In the genomic region with DNA sequence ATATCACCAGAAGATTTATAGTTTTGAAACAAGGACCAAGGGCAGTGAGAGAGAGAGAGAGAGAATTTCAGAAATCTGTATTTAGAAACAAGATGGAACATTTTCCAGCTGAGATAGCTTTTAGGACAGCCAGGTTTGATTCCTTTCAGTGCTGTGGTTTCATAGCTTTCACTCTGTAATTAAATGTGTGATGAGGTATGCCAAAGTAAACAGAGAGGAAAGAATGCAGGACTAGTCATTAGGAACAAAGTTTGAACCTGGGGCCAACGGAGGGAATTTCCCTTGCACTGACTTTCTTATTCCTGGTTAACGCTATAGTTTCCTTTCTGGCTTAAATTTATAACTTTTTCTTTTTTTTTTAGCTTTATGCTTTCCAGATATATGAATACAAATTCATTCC, we compare ENCODE assay signal across 11 cellular contexts. TPM values are rescaled to one million over a fixed set of nuclear protein-coding genes. Genes with fewer than 3 reads are reported as not detected.
DNase-seq lines count a peak whose midpoint lies in the region; ATAC-seq and TF ChIP-seq lines count a peak whose summit lies in the region.
"Had no signal": no experiment of that assay in that cellular context is flagged by ENCODE, and none has a peak within 500 bp of the region (broad histone marks: within the 10 kb centered on the region; RNA-seq: fewer than 3 reads in every experiment).

No MANE protein-coding gene starts in this region.

- H3K4me1 ChIP-seq in Panc1 (ENCODE audit: control insufficient read depth, insufficient read depth, low read length) (peaks cover 10% of the 10 kb centered on the region; the same call in 1 of the 2 replicates), endodermal cell (ENCODE audit: control insufficient read depth, insufficient read depth, low read length) (no peaks in the 10 kb centered on the region), tibial nerve (no peaks in the 10 kb centered on the region)

- TF ChIP-seq CTCF in Panc1 (IDR thresholded peaks at IDR 0.05): no peak
- no peak for TF ChIP-seq CTCF in fibroblast of villous mesenchyme (IDR thresholded peaks at IDR 0.05; ENCODE audit: insufficient read depth, low read depth, low read length)
- TF ChIP-seq CTCF in endodermal cell (conservative IDR thresholded peaks at IDR 0.05): no peak
- no peak for TF ChIP-seq CTCF in tibial nerve (IDR thresholded peaks at IDR 0.05)

- DNase-seq in NCI-H1105 treated with DMSO at 0.1 percent for 48 hours (lab: John Stamatoyannopoulos, UW) (peak; percentile 46), NCI-H1105 (lab: John Stamatoyannopoulos, UW) (no peak), Panc1 (ENCODE audit: low read depth, low spot score) (peak; percentile 30), fibroblast of villous mesenchyme (ENCODE audit: low read depth) (peak; percentile 35), skeletal muscle cell (ENCODE audit: low read depth) (peak; percentile 52), NCI-H187 (lab: John Stamatoyannopoulos, UW) (no peak), endodermal cell (no peak), tibial nerve (ENCODE audit: low spot score in 2 of 2) (no peak)
- DNase-seq: activated T-cell treated with anti-CD3 and anti-CD28 coated beads for 4 hours, NCI-H1048 had no signal

- peak in 1 of 2 donors; percentile 68 for TF ChIP-seq EP300 in tibial nerve (IDR thresholded peaks at IDR 0.05)

- H3K27ac Mint-ChIP-seq in endodermal cell: no peak overlapping the region

- POLR2A ChIA-PET in Panc1 (lab: Charles Lee): interaction anchor here (0.9 kb wide), 1 partner anchor 61 kb away, joined by 6 read pairs; the partner anchor contains the start of gene TMEM267

- H3K9me3 ChIP-seq in Panc1 (ENCODE audit: control insufficient read depth, insufficient read depth, low read depth, low read length) (no peaks in the 10 kb centered on the region), endodermal cell (ENCODE audit: control insufficient read depth, low read length) (peaks cover 11% of the 10 kb centered on the region), tibial nerve (no peaks in the 10 kb centered on the region)
- H3K9me3 ChIP-seq: thoracic aorta had no signal

- peak overlapping the region; percentile 57; the same call in 1 of the 2 replicates for H3K27ac ChIP-seq in Panc1 (ENCODE audit: low read length)
- H3K27ac ChIP-seq in endodermal cell (ENCODE audit: low read depth, low read length): no peak overlapping the region
- H3K27ac ChIP-seq in tibial nerve: no peak overlapping the region
- H3K27ac ChIP-seq: thoracic aorta had no signal

- H3K36me3 ChIP-seq in Panc1 (ENCODE audit: control insufficient read depth, insufficient read depth, low read length): no peaks in the 10 kb centered on the region
- H3K36me3 ChIP-seq in endodermal cell (ENCODE audit: control insufficient read depth, insufficient read depth, low read length): no peaks in the 10 kb centered on the region
- no peaks in the 10 kb centered on the region for H3K36me3 ChIP-seq in tibial nerve
- H3K36me3 ChIP-seq: thoracic aorta had no signal

- 73 to 86% methylated on average over 1 to 2 of the region's 2 CpGs for WGBS in endodermal cell (ENCODE audit: insufficient coverage in 1 of 2, insufficient read length in 1 of 2), 2 experiments
- 40 to 52% methylated on average over 2 of the region's 2 CpGs for WGBS in tibial nerve, 2 donors

- no peak overlapping the region for H3K9ac ChIP-seq in endodermal cell (ENCODE audit: extremely low read depth, low read length, poor library complexity, severe bottlenecking)

- peak; percentile 86 for ATAC-seq in Panc1

- H3K4me3 Mint-ChIP-seq in endodermal cell: no peak overlapping the region

- BruUV-seq in Panc1 (replicated peaks; lab: Mats Ljungman, UMichigan): no TSS peak

- peaks cover 2% of the 10 kb centered on the region for H3K36me3 Mint-ChIP-seq in endodermal cell (ENCODE audit: low read depth)

- peaks cover 9% of the 10 kb centered on the region for H3K4me1 Mint-ChIP-seq in endodermal cell

- in situ Hi-C loops in Panc1 (cut with HindIII; ENCODE audit: low pct_unique_long_range_greater_than_20kb, low sequenced_read_pairs): no loop called here

- CTCF ChIA-PET in Panc1 (lab: Charles Lee): interaction anchor here (0.6 kb wide), 2 partner anchors 33 to 194 kb away, joined by 3 to 6 read pairs; no protein-coding TSS in a partner anchor

- no peaks in the 10 kb centered on the region for H3K27me3 Mint-ChIP-seq in endodermal cell (ENCODE audit: insufficient read depth)

- H3K27me3 ChIP-seq in Panc1 (ENCODE audit: control insufficient read depth, insufficient read depth, low read length): no peaks in the 10 kb centered on the region
- H3K27me3 ChIP-seq in endodermal cell (ENCODE audit: control insufficient read depth, insufficient read depth, low read length, poor library complexity, severe bottlenecking): no peaks in the 10 kb centered on the region
- no peaks in the 10 kb centered on the region for H3K27me3 ChIP-seq in tibial nerve

- intact Hi-C loops in Panc1 (cut with micrococcal nuclease; ENCODE audit: unreplicated experiment): no loop called here

- peaks cover 11% of the 10 kb centered on the region for H3K9me3 Mint-ChIP-seq in endodermal cell

- H3K4me3 ChIP-seq in Panc1 (ENCODE audit: low read depth in 2 of 2, low read length in 2 of 2) (no peak overlapping the region), fibroblast of villous mesenchyme (ENCODE audit: low read depth, low read length) (no peak overlapping the region), skeletal muscle cell (ENCODE audit: low read depth, low read length) (no peak overlapping the region), endodermal cell (ENCODE audit: low read length) (no peak overlapping the region), tibial nerve (no peak overlapping the region)
- H3K4me3 ChIP-seq: thoracic aorta had no signal

- no peak for TF ChIP-seq POLR2A in tibial nerve (IDR thresholded peaks at IDR 0.05)

RNA-seq across cellular contexts. Expression of gene CCL28, which starts 10.0 kb away (rescaled TPM):
- 5.8 TPM for total RNA-seq in Panc1 (2021; ENCODE audit: unreplicated experiment)
- polyA plus RNA-seq in Panc1 (2012; ENCODE audit: insufficient read length): 3.9 TPM
- 1.3 TPM in 2 replicates for total RNA-seq in fibroblast of villous mesenchyme
- 1 to 10 TPM in 1 of 2 donors, not detected in 1; 1.7 TPM for total RNA-seq in endodermal cell
- polyA plus RNA-seq in endodermal cell (2013, experiment 1 of 2): not detected
- polyA plus RNA-seq in endodermal cell (2013, experiment 2 of 2): not detected
- total RNA-seq in tibial nerve: 10 to 100 TPM in 1 of 4 donors, 1 to 10 TPM in 3; 2.7 to 15.1 (median 7.2) TPM

Comparison
In these comparisons a context has a peak if more than half of its experiments do, and no peak if none do; other contexts are left out.
1. DNase-seq: peak in NCI-H1105 treated with DMSO at 0.1 percent for 48 hours (single experiment), Panc1 (single experiment), fibroblast of villous mesenchyme (single experiment) and skeletal muscle cell (single experiment); none in NCI-H1105 (single experiment), NCI-H187 (0 of 2), endodermal cell (single experiment) and tibial nerve (0 of 2).